ENCODE assay signal across 18 cellular contexts in the genomic region with DNA sequence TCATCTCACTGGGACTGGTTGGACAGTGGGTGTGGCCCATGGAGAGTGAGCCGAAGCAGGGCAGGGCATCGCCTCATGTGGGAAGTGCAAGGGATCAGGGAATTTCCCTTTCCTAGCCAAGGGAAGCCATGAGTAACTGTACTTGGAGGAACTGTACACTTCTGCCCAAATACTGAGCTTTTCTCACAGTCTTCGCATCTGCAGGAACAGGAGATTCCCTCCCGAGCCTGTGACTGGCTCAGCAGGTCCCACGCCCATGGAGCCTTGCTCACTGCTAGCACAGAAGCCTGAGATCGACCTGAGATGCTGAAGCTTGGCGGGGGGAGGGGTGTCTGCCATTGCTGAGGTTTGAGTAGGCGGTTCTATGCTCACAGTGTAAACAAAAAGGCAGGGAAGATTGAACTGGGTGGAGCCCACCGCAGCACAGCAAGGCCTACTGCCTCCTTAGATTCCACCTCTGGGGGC. TPM values are rescaled to one million over a fixed set of nuclear protein-coding genes. Genes with fewer than 3 reads are reported as not detected.
A peak's percentile ranks its signal among the peaks of the same experiment; 100 is the strongest.
DNase-seq lines count a peak whose midpoint lies in the region; ATAC-seq, FAIRE-seq and TF ChIP-seq lines count a peak whose summit lies in the region.
"Had no signal": no experiment of that assay in that cellular context is flagged by ENCODE, and none has a peak within 500 bp of the region (broad histone marks: within the 10 kb centered on the region; RNA-seq: fewer than 3 reads in every experiment).

No MANE protein-coding gene starts in this region.

- peaks cover 38% of the 10 kb centered on the region for H3K9me3 Mint-ChIP-seq in mesothelial cell of epicardium

- WGBS in A549 (ENCODE audit: missing lambda C conversion rate) = 31% methylated on average over 9 of the region's 9 CpGs

- H3K27ac Mint-ChIP-seq in mesothelial cell of epicardium = no peak overlapping the region
- H3K27ac Mint-ChIP-seq: activated B cell treated with CpG ODN at 0.5 μM for 24 hours, progenitor cell of endocrine pancreas had no signal

- TF ChIP-seq CTCF in A549 (IDR thresholded peaks at IDR 0.05) = no peak
- no peak for TF ChIP-seq CTCF in epithelial cell of esophagus (IDR thresholded peaks at IDR 0.05; ENCODE audit: insufficient read depth, low read depth, low read length, missing control alignments)
- TF ChIP-seq CTCF in mesothelial cell of epicardium (IDR thresholded peaks at IDR 0.05; ENCODE audit: unreplicated experiment) = no peak

- H3K4me2 ChIP-seq in A549 = peak overlapping the region; percentile 19; the same call in 2 of the 3 replicates
- H3K4me2 ChIP-seq: BLaER1 had no signal

- H3K9me3 ChIP-seq in A549 = no peaks in the 10 kb centered on the region; the same call in 2 of the 3 replicates
- H3K9me3 ChIP-seq: BLaER1 had no signal

- no peak for TF ChIP-seq RAD21 in A549 (conservative IDR thresholded peaks at IDR 0.05 in 1 of 2, IDR thresholded peaks at IDR 0.05 in 1 of 2)

- no peaks in the 10 kb centered on the region for H3K36me3 ChIP-seq in H7 (replicated peaks; ENCODE audit: control insufficient read depth, insufficient read depth, low read length)
- H3K36me3 ChIP-seq: BLaER1 had no signal

- DNase-seq in A549 (ENCODE audit: low read depth in 1 of 2, low spot score in 1 of 2) = peak in 1 of 2 experiments; percentile 14
- DNase-seq in NCI-H2227 (lab: John Stamatoyannopoulos, UW; ENCODE audit: unreplicated experiment) = peak; percentile 64
- peak; percentile 84 for DNase-seq in epithelial cell of esophagus (ENCODE audit: low read depth)
- DNase-seq in mesothelial cell of epicardium (ENCODE audit: low spot score in 2 of 2, unreplicated experiment in 2 of 2) = no peak
- no peak for DNase-seq in H7
- DNase-seq in NOMO-1 (lab: John Stamatoyannopoulos, UW; ENCODE audit: unreplicated experiment in 2 of 2) = no peak
- DNase-seq: activated B cell treated with CpG ODN at 0.5 μM for 24 hours; activated effector memory CD4-positive, alpha-beta T cell treated with anti-CD3 and anti-CD28 coated beads, Interleukin-2, amount 50 U/mL, for 16 hours; GF-D8; NCI-H1092; NCI-H524; SHP77 treated with DMSO at 0.1 percent for 48 hours; stimulated activated CD4-positive, alpha-beta T cell treated with anti-CD3 and anti-CD28 coated beads, Interleukin-4, amount 100 ng/mL, for 24 hours had no signal

- H3K27me3 ChIP-seq in H7 (ENCODE audit: control insufficient read depth, insufficient read depth, low read length) = no peaks in the 10 kb centered on the region
- H3K27me3 ChIP-seq: BLaER1 had no signal

- CTCF ChIA-PET in A549 (lab: Yijun Ruan, JAX) = interaction anchor here (1.0 kb wide), 1 partner anchor 18 kb away, joined by 3 read pairs; no protein-coding TSS in a partner anchor

- H3K4me3 ChIP-seq in A549 (no peak overlapping the region), epithelial cell of esophagus (ENCODE audit: low read length) (no peak overlapping the region), H7 (ENCODE audit: insufficient read depth, low read depth, low read length) (no peak overlapping the region)
- H3K4me3 ChIP-seq: BLaER1, lung had no signal

- H3K36me3 Mint-ChIP-seq in mesothelial cell of epicardium = peaks cover 2% of the 10 kb centered on the region

- FAIRE-seq in A549 (lab: Jason Lieb, UNC) = no peak
- FAIRE-seq: colon had no signal

- ATAC-seq in A549 = peak in 1 of 2 experiments; percentile 30; a peak in 2 of 6 replicates

- peaks cover 5% of the 10 kb centered on the region for H3K27me3 Mint-ChIP-seq in mesothelial cell of epicardium (ENCODE audit: low read depth)

- TF ChIP-seq POLR2A in A549 (IDR thresholded peaks at IDR 0.05; ENCODE audit: low read length) = no peak

- no peak overlapping the region for H3K27ac ChIP-seq in A549
- H3K27ac ChIP-seq: BLaER1 had no signal

- no peaks in the 10 kb centered on the region for H3K4me1 ChIP-seq in A549
- H3K4me1 ChIP-seq: BLaER1 had no signal

- peaks cover 2% of the 10 kb centered on the region for H3K4me1 Mint-ChIP-seq in mesothelial cell of epicardium

- POLR2A ChIA-PET in A549 (lab: Yijun Ruan, JAX) = no interaction called here

- TF ChIP-seq EP300 in A549 (IDR thresholded peaks at IDR 0.05) = no peak

- no peak overlapping the region for H3K4me3 Mint-ChIP-seq in mesothelial cell of epicardium
- H3K4me3 Mint-ChIP-seq: activated B cell treated with CpG ODN at 0.5 μM for 24 hours had no signal

TF ChIP-seq in A549, 52 proteins besides CTCF, POLR2A, EP300 and RAD21:
- TF ChIP-seq JUNB (IDR thresholded peaks at IDR 0.05) = no peak
- no peak for TF ChIP-seq RARB (CRISPR knock-in tag; IDR thresholded peaks at IDR 0.05)
- TF ChIP-seq RNF2 (IDR thresholded peaks at IDR 0.05; ENCODE audit: borderline replicate concordance, low read depth) = no peak
- TF ChIP-seq TP53 (CRISPR knock-in tag; IDR thresholded peaks at IDR 0.05) = no peak
- no peak for TF ChIP-seq EHF (CRISPR knock-in tag; IDR thresholded peaks at IDR 0.05)
TF ChIP-seq in A549: peak in this region for 0.

RNA-seq across cellular contexts. Expression of gene CALHM5, which starts 10.4 kb away (rescaled TPM):
- polyA plus RNA-seq in A549 (2011; rRNA removed) (0.09 and 0.11 TPM in 2 replicates), A549 (2017; fragmentation: RNase III; extraction: RNeasy Plus Mini Kit Qiagen cat#74134 plus additional on column Dnase treatment) (0.08 to 0.12 TPM (median 0.09 TPM) in 3 replicates)
- polyA plus RNA-seq in A549 (2012; cell fraction: cytosol; rRNA removed) = 0.03 and 0.04 TPM in 2 replicates
- polyA plus RNA-seq in A549 (2012; cell fraction: nucleus; rRNA removed) = 0.01 and 0.04 TPM in 2 replicates
- 0.04 and 0.19 TPM in 2 replicates for polyA minus RNA-seq in A549 (2011; rRNA and poly(A)+ RNA removed)
- total RNA-seq in mesothelial cell of epicardium = 1.4 to 1.7 TPM (median 1.6 TPM) in 3 replicates
- total RNA-seq in H7 (2014; rRNA removed; shearing (Covaris generic)) = under 0.01 and 0.04 TPM in 2 replicates
- total RNA-seq: activated B cell treated with CpG ODN at 0.5 μM for 24 hours had no signal

RNA-seq across cellular contexts. Expression of gene CALHM6, which starts 39.8 kb away (rescaled TPM):
- polyA plus RNA-seq in A549 (2011; rRNA removed) (not detected in 2 replicates), A549 (2017; fragmentation: RNase III; extraction: RNeasy Plus Mini Kit Qiagen cat#74134 plus additional on column Dnase treatment) (0.31 TPM in 1 of 3 replicates, not detected in the others)
- polyA plus RNA-seq in A549 (2012; cell fraction: cytosol; rRNA removed) = not detected in 2 replicates
- not detected in 2 replicates for polyA plus RNA-seq in A549 (2012; cell fraction: nucleus; rRNA removed)
- not detected in 2 replicates for polyA minus RNA-seq in A549 (2011; rRNA and poly(A)+ RNA removed)
- 2.2 to 2.4 TPM (median 2.4 TPM) in 3 replicates for total RNA-seq in mesothelial cell of epicardium
- total RNA-seq in H7 (2014; rRNA removed; shearing (Covaris generic)) = 0.45 and 2.1 TPM in 2 replicates

RNA-seq across cellular contexts. Expression of gene TRAPPC3L, which starts 44.5 kb away (rescaled TPM):
- not detected in 2 replicates for polyA plus RNA-seq in A549 (2011; rRNA removed)
- polyA plus RNA-seq in A549 (2012; cell fraction: cytosol; rRNA removed) = not detected in 2 replicates
- polyA plus RNA-seq in A549 (2012; cell fraction: nucleus; rRNA removed) = not detected in 2 replicates
- polyA plus RNA-seq in A549 (2017; fragmentation: RNase III; extraction: RNeasy Plus Mini Kit Qiagen cat#74134 plus additional on column Dnase treatment) = not detected in 3 replicates
- polyA minus RNA-seq in A549 (2011; rRNA and poly(A)+ RNA removed) = not detected in 2 replicates
- total RNA-seq in mesothelial cell of epicardium = 1.7 to 2.3 TPM (median 2.1 TPM) in 3 replicates
- total RNA-seq in H7 (2014; rRNA removed; shearing (Covaris generic)) = not detected in 2 replicates
- total RNA-seq: activated B cell treated with CpG ODN at 0.5 μM for 24 hours, glomerular endothelial cell, progenitor cell of endocrine pancreas had no signal

RNA-seq across cellular contexts. Expression of gene CALHM4, which starts 52.5 kb away (rescaled TPM):
- polyA plus RNA-seq in A549 (2011; rRNA removed) = not detected in 2 replicates
- not detected in 2 replicates for polyA plus RNA-seq in A549 (2012; cell fraction: cytosol; rRNA removed)
- polyA plus RNA-seq in A549 (2012; cell fraction: nucleus; rRNA removed) = not detected in 2 replicates
- not detected in 3 replicates for polyA plus RNA-seq in A549 (2017; fragmentation: RNase III; extraction: RNeasy Plus Mini Kit Qiagen cat#74134 plus additional on column Dnase treatment)
- not detected in 2 replicates for polyA minus RNA-seq in A549 (2011; rRNA and poly(A)+ RNA removed)
- total RNA-seq in mesothelial cell of epicardium = not detected in 3 replicates
- not detected in 2 replicates for total RNA-seq in H7 (2014; rRNA removed; shearing (Covaris generic))
- total RNA-seq: activated B cell treated with CpG ODN at 0.5 μM for 24 hours, glomerular endothelial cell, lung, progenitor cell of endocrine pancreas had no signal
- polyA plus RNA-seq: lung had no signal

Comparison
In these comparisons a context has a peak if more than half of its experiments do, and no peak if none do; other contexts are left out.
1. DNase-seq: peak in NCI-H2227 (single experiment) and epithelial cell of esophagus (single experiment); none in mesothelial cell of epicardium (0 of 2), H7 (single experiment) and NOMO-1 (0 of 2).